15 cellular contexts compared by ENCODE assay signal in genomic region chr17:60224064-60224463, GRCh38.
A peak's percentile ranks its signal among the peaks of the same experiment; 100 is the strongest.
DNase-seq lines count a peak whose midpoint lies in the region; FAIRE-seq and TF ChIP-seq lines count a peak whose summit lies in the region.
"Had no signal": no experiment of that assay in that cellular context is flagged by ENCODE, and none has a peak within 500 bp of the region (broad histone marks: within the 10 kb centered on the region; RNA-seq: fewer than 3 reads in every experiment).

No MANE protein-coding gene starts in this region.

- H3K4me1 Mint-ChIP-seq in HFFc6 (ENCODE audit: low read depth), result peaks cover 13% of the 10 kb centered on the region

- no peak for TF ChIP-seq POLR2A in endothelial cell of umbilical vein (IDR thresholded peaks at IDR 0.05; ENCODE audit: low read depth, low read length)

- TF ChIP-seq CTCF in HFFc6 (IDR thresholded peaks at IDR 0.05) (no peak), endothelial cell of umbilical vein (IDR thresholded peaks at IDR 0.05; ENCODE audit: extremely low read depth in 1 of 2, insufficient read depth in 1 of 2, low read depth in 1 of 2, low read length in 2 of 2) (no peak)

- H2AFZ ChIP-seq in endothelial cell of umbilical vein (ENCODE audit: low read depth, low read length), result no peak overlapping the region

- H4K20me1 ChIP-seq in endothelial cell of umbilical vein (replicated peaks; ENCODE audit: control insufficient read depth, extremely low read depth, insufficient read depth, low read length), result no peaks in the 10 kb centered on the region

- no peak overlapping the region for H2AK5ac ChIP-seq in mesendoderm (ENCODE audit: low read length)

- H3K4ac ChIP-seq in mesendoderm (ENCODE audit: low read depth, low read length), result no peak overlapping the region

- H3K18ac ChIP-seq in mesendoderm (ENCODE audit: low read length), result no peak overlapping the region

- H3K9me3 Mint-ChIP-seq in HFFc6, result no peaks in the 10 kb centered on the region

- POLR2A ChIA-PET in endothelial cell of umbilical vein (lab: Charles Lee), result no interaction called here

- H3K4me3 ChIP-seq in endothelial cell of umbilical vein (replicated peaks in 1 of 3; ENCODE audit: insufficient read depth in 1 of 3, low read depth in 1 of 3, low read length in 3 of 3) (no peak overlapping the region), mesendoderm (ENCODE audit: low read length) (no peak overlapping the region), MG63 (no peak overlapping the region), small intestine (ENCODE audit: low read depth in 1 of 2, low read length in 2 of 2) (no peak overlapping the region)

- peaks cover 12% of the 10 kb centered on the region for H3K36me3 Mint-ChIP-seq in HFFc6 (ENCODE audit: low read depth)

- H3K27ac ChIP-seq in endothelial cell of umbilical vein (ENCODE audit: insufficient read depth, low read depth, low read length) (no peak overlapping the region), mesendoderm (ENCODE audit: low read depth, low read length) (no peak overlapping the region), small intestine (ENCODE audit: low read depth in 1 of 2, low read length in 1 of 2) (no peak overlapping the region)
- H3K27ac ChIP-seq: RWPE1 had no signal

- H3K56ac ChIP-seq in mesendoderm (ENCODE audit: low read length), result no peak overlapping the region

- no peaks in the 10 kb centered on the region for H3K27me3 ChIP-seq in endothelial cell of umbilical vein (ENCODE audit: control insufficient read depth in 2 of 2, insufficient read depth in 2 of 2, low read length in 2 of 2)
- no peaks in the 10 kb centered on the region for H3K27me3 ChIP-seq in mesendoderm (ENCODE audit: insufficient read depth, low read length, poor library complexity)
- no peaks in the 10 kb centered on the region for H3K27me3 ChIP-seq in MG63
- H3K27me3 ChIP-seq in small intestine (ENCODE audit: control insufficient read depth in 2 of 2, insufficient read depth in 2 of 2, low read length in 2 of 2), result no peaks in the 10 kb centered on the region

- no peak overlapping the region for H4K5ac ChIP-seq in mesendoderm (ENCODE audit: low read length)

- H3K27ac Mint-ChIP-seq in HFFc6, result peak overlapping the region; percentile 3; the same call in 1 of the 2 replicates

- H3K79me1 ChIP-seq in mesendoderm (ENCODE audit: low read length), result no peaks in the 10 kb centered on the region

- no peak overlapping the region for H2BK15ac ChIP-seq in mesendoderm (replicated peaks; ENCODE audit: low read depth)

- DNase-seq in EL (peak; percentile 13), HFFc6 (peak; percentile 4), endothelial cell of umbilical vein (ENCODE audit: low read depth, low spot score) (peak; percentile 28), mesendoderm (peak; percentile 47), MG63 (no peak), small intestine (no peak), NCI-H1694 treated with DMSO at 0.1 percent for 48 hours (lab: John Stamatoyannopoulos, UW) (no peak), NCI-H1092 treated with DMSO at 0.1 percent for 48 hours (lab: John Stamatoyannopoulos, UW) (no peak)
- DNase-seq: ACHN, COR-L47, DMS153, KG1, NCI-H526 had no signal

- H3K36me3 ChIP-seq in endothelial cell of umbilical vein (ENCODE audit: control insufficient read depth in 2 of 2, extremely low read depth in 1 of 2, insufficient read depth in 2 of 2, low read length in 2 of 2) (peaks cover 5 to 13% of the 10 kb centered on the region in 2 experiments), mesendoderm (ENCODE audit: control insufficient read depth, insufficient read depth, low read length) (no peaks in the 10 kb centered on the region), MG63 (peaks cover 29% of the 10 kb centered on the region), small intestine (ENCODE audit: control insufficient read depth in 2 of 2, insufficient read depth in 2 of 2, low read length in 2 of 2) (peaks cover 2 to 4% of the 10 kb centered on the region in 2 donors)

- H2BK5ac ChIP-seq in mesendoderm (ENCODE audit: low read length), result no peak overlapping the region

- H4K8ac ChIP-seq in mesendoderm (ENCODE audit: low read depth, low read length), result no peak overlapping the region

- H3K4me1 ChIP-seq in endothelial cell of umbilical vein (ENCODE audit: control insufficient read depth, extremely low read depth, insufficient read depth, low read length) (peaks cover 10% of the 10 kb centered on the region), mesendoderm (ENCODE audit: control insufficient read depth, low read depth, low read length) (no peaks in the 10 kb centered on the region), small intestine (ENCODE audit: control insufficient read depth in 2 of 2, insufficient read depth in 1 of 2, low read depth in 1 of 2, low read length in 1 of 2) (no peaks in the 10 kb centered on the region)

- no peak overlapping the region for H3K23ac ChIP-seq in mesendoderm (ENCODE audit: low read length)

- peaks cover 2% of the 10 kb centered on the region for H3K9me1 ChIP-seq in endothelial cell of umbilical vein (replicated peaks; ENCODE audit: control insufficient read depth, extremely low read depth, insufficient read depth, low read length)

- H3K27me3 Mint-ChIP-seq in HFFc6 (ENCODE audit: insufficient read depth), result no peaks in the 10 kb centered on the region

- dilution Hi-C loops in endothelial cell of umbilical vein (cut with MboI; ENCODE audit: extremely low pct_ligation_motif_present, low sequenced_read_pairs), result no loop called here

- no TSS peak for BruUV-seq in endothelial cell of umbilical vein (replicated peaks; lab: Mats Ljungman, UMichigan)

- no peak overlapping the region for H2BK120ac ChIP-seq in mesendoderm (ENCODE audit: low read depth, low read length)

- no peak overlapping the region for H3K9ac ChIP-seq in endothelial cell of umbilical vein (replicated peaks; ENCODE audit: extremely low read depth, insufficient read depth, low read length)
- no peak overlapping the region for H3K9ac ChIP-seq in mesendoderm (ENCODE audit: low read length)

- H3K4me3 Mint-ChIP-seq in HFFc6, result no peak overlapping the region

- no peaks in the 10 kb centered on the region for H3K9me3 ChIP-seq in endothelial cell of umbilical vein (replicated peaks; ENCODE audit: control insufficient read depth, insufficient read depth, low read length)
- H3K9me3 ChIP-seq in MG63, result no peaks in the 10 kb centered on the region
- H3K9me3 ChIP-seq in small intestine (ENCODE audit: control insufficient read depth, low read depth), result no peaks in the 10 kb centered on the region

- intact Hi-C loops in endothelial cell of umbilical vein (cut with micrococcal nuclease), result no loop called here

- WGBS in mesendoderm (ENCODE audit: extremely low coverage, insufficient coverage, low lambda C conversion rate), result no CpG with 5 or more reads among the region's 1 CpG
- 89 to 96% (median 93%) methylated on average over 1 of the region's 1 CpG for WGBS in small intestine, 3 donors

- no peak for FAIRE-seq in endothelial cell of umbilical vein (lab: Jason Lieb, UNC)
- FAIRE-seq in small intestine (lab: Jason Lieb, UNC), result no peak
- FAIRE-seq: GM19239 had no signal

- H3K79me2 ChIP-seq in endothelial cell of umbilical vein (ENCODE audit: control insufficient read depth, insufficient read depth, low read length) (no peaks in the 10 kb centered on the region), mesendoderm (ENCODE audit: control insufficient read depth, insufficient read depth, low read length) (no peaks in the 10 kb centered on the region)

- CTCF ChIA-PET in endothelial cell of umbilical vein (lab: Charles Lee), result interaction anchor here (1.1 kb wide), 1 partner anchor 81 kb away, joined by 3 read pairs; no protein-coding TSS in a partner anchor

- H3K4me2 ChIP-seq in endothelial cell of umbilical vein (ENCODE audit: insufficient read depth, low read length) (no peak overlapping the region), mesendoderm (ENCODE audit: low read length) (no peak overlapping the region)

TF ChIP-seq in endothelial cell of umbilical vein, 7 proteins besides CTCF, POLR2A, EP300 and RAD21:
- TF ChIP-seq JUN (IDR thresholded peaks at IDR 0.05; ENCODE audit: borderline replicate concordance, insufficient read depth, insufficient read length, low read depth), result no peak
- TF ChIP-seq, protein P1, sequence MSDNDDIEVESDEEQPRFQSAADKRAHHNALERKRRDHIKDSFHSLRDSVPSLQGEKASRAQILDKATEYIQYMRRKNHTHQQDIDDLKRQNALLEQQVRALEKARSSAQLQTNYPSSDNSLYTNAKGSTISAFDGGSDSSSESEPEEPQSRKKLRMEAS (IDR thresholded peaks at IDR 0.05; ENCODE audit: insufficient read depth, insufficient read length), result no peak
- TF ChIP-seq MYC (IDR thresholded peaks at IDR 0.05; ENCODE audit: low read depth, low read length), result no peak
- no peak for TF ChIP-seq EZH2 (IDR thresholded peaks at IDR 0.05; ENCODE audit: borderline replicate concordance, low read depth, low read length, severe bottlenecking)
- no peak for TF ChIP-seq FOS (IDR thresholded peaks at IDR 0.05; ENCODE audit: borderline replicate concordance, insufficient read depth, low read length)
- no peak for TF ChIP-seq GATA2 (IDR thresholded peaks at IDR 0.05; ENCODE audit: insufficient read depth, insufficient read length, low read depth, low read length)
- no peak for TF ChIP-seq POLR2AphosphoS5 (IDR thresholded peaks at IDR 0.05; ENCODE audit: insufficient read depth, low read depth, low read length)
TF ChIP-seq in endothelial cell of umbilical vein: peak in this region for 0.

Comparison
In these comparisons a context has a peak if more than half of its experiments do, and no peak if none do; other contexts are left out.
1. DNase-seq: peak in EL (single experiment), HFFc6 (single experiment), endothelial cell of umbilical vein (single experiment) and mesendoderm (single experiment); none in MG63 (single experiment), small intestine (single experiment), NCI-H1694 treated with DMSO at 0.1 percent for 48 hours (single experiment) and NCI-H1092 treated with DMSO at 0.1 percent for 48 hours (single experiment).